Comparison of ENCODE assay signal across 19 cellular contexts in the genomic region with DNA sequence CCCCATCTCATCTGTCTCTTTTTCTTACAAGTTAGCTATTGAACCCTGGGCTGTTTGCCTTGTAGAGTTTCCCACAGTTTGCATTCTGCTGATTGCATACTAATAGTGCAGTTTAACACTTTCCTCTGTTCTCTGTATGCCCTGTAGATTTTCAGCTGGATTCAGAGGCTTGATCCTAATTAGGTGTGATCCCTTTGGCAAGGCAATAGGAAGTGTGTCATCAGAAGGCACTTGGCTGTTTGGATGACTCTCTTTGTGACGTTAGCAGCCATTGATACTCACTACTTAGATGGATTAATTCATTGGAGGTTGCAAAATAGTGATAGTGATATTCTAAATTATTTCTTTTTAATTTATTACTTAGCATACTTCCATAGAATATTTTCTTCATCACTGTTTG. TPM values are rescaled to one million over a fixed set of nuclear protein-coding genes. Genes with fewer than 3 reads are reported as not detected.
DNase-seq lines count a peak whose midpoint lies in the region; ATAC-seq and TF ChIP-seq lines count a peak whose summit lies in the region.
"Had no signal": no experiment of that assay in that cellular context is flagged by ENCODE, and none has a peak within 500 bp of the region (broad histone marks: within the 10 kb centered on the region; RNA-seq: fewer than 3 reads in every experiment).

No MANE protein-coding gene starts in this region.

- no peaks in the 10 kb centered on the region for H3K4me1 ChIP-seq in upper lobe of right lung
- H3K4me1 ChIP-seq: prostate gland had no signal

- H3K4me3 Mint-ChIP-seq in stimulated activated naive CD8-positive, alpha-beta T cell treated with anti-CD3 and anti-CD28 coated beads, Interleukin-15, amount 100 ng/mL, for 72 hours = no peak overlapping the region
- no peak overlapping the region for H3K4me3 Mint-ChIP-seq in Calu3 (ENCODE audit: low read depth, unreplicated experiment)
- H3K4me3 Mint-ChIP-seq: activated CD4-positive, alpha-beta T cell treated with anti-CD3 and anti-CD28 coated beads, Interleukin-2, amount 10 ng/mL, durations not matched to agents 24 days and 14 days had no signal

- no peak for TF ChIP-seq CTCF in upper lobe of right lung (IDR thresholded peaks at IDR 0.05)
- TF ChIP-seq CTCF in Calu3 (IDR thresholded peaks at IDR 0.05; ENCODE audit: unreplicated experiment) = no peak

- H3K36me3 ChIP-seq in upper lobe of right lung = no peaks in the 10 kb centered on the region
- H3K36me3 ChIP-seq: prostate gland had no signal

- no peak for ATAC-seq in upper lobe of right lung
- ATAC-seq in stimulated activated naive CD8-positive, alpha-beta T cell treated with anti-CD3 and anti-CD28 coated beads, Interleukin-15, amount 100 ng/mL, for 72 hours = no peak
- ATAC-seq: K562, left ventricle myocardium superior had no signal

- peak; percentile 71 for DNase-seq in ELR (ENCODE audit: low read depth)
- peak; percentile 48 for DNase-seq in M059J (ENCODE audit: low read depth)
- DNase-seq in cerebellar cortex (ENCODE audit: low spot score) = peak; percentile 34
- DNase-seq in lung microvascular endothelial cell (ENCODE audit: low read depth in 2 of 2) = peak; percentile 23 to 70
- DNase-seq in upper lobe of right lung = no peak
- no peak for DNase-seq in stimulated activated naive CD8-positive, alpha-beta T cell treated with anti-CD3 and anti-CD28 coated beads, Interleukin-15, amount 100 ng/mL, for 72 hours
- no peak for DNase-seq in Calu3
- no peak for DNase-seq in hepatic stellate cell (ENCODE audit: low spot score)
- DNase-seq: activated CD4-positive, alpha-beta T cell treated with anti-CD3 and anti-CD28 coated beads, Interleukin-2, amount 10 ng/mL, durations not matched to agents 24 days and 14 days; activated naive CD4-positive, alpha-beta T cell treated with Interleukin-2 at 50 U/mL for 16 hours; C1 segment of cervical spinal cord; DMS79; foreskin melanocyte; left ventricle myocardium superior; NCI-H1048; SIG-M5 had no signal

- peaks cover 4 to 11% of the 10 kb centered on the region in 2 donors for H3K9me3 Mint-ChIP-seq in stimulated activated naive CD8-positive, alpha-beta T cell treated with anti-CD3 and anti-CD28 coated beads, Interleukin-15, amount 100 ng/mL, for 72 hours
- no peaks in the 10 kb centered on the region for H3K9me3 Mint-ChIP-seq in Calu3 (ENCODE audit: low read depth, unreplicated experiment)

- BruUV-seq in Calu3 (replicated peaks; lab: Mats Ljungman, UMichigan) = no TSS peak

- H3K4me3 ChIP-seq in upper lobe of right lung = no peak overlapping the region
- H3K4me3 ChIP-seq: K562, prostate gland, tibial nerve had no signal

- intact Hi-C loops in upper lobe of right lung (cut with DNase I) = no loop called here
- intact Hi-C loops in Calu3 (cut with micrococcal nuclease; ENCODE audit: unreplicated experiment) = no loop called here

- H3K9me3 ChIP-seq in upper lobe of right lung = no peaks in the 10 kb centered on the region
- H3K9me3 ChIP-seq: prostate gland had no signal

- peaks cover under 1% of the 10 kb centered on the region for H3K36me3 Mint-ChIP-seq in Calu3 (ENCODE audit: insufficient read depth, unreplicated experiment)

- H3K27me3 Mint-ChIP-seq in stimulated activated naive CD8-positive, alpha-beta T cell treated with anti-CD3 and anti-CD28 coated beads, Interleukin-15, amount 100 ng/mL, for 72 hours = no peaks in the 10 kb centered on the region
- no peaks in the 10 kb centered on the region for H3K27me3 Mint-ChIP-seq in Calu3 (ENCODE audit: unreplicated experiment)
- H3K27me3 Mint-ChIP-seq: activated CD4-positive, alpha-beta T cell treated with anti-CD3 and anti-CD28 coated beads, Interleukin-2, amount 10 ng/mL, durations not matched to agents 24 days and 14 days had no signal

- no peak overlapping the region for H3K27ac ChIP-seq in upper lobe of right lung
- H3K27ac ChIP-seq: prostate gland, tibial nerve had no signal

- H3K27me3 ChIP-seq in upper lobe of right lung = no peaks in the 10 kb centered on the region
- H3K27me3 ChIP-seq: tibial nerve had no signal

- CTCF ChIA-PET in Calu3 (lab: Charles Lee) = no interaction called here

- H3K27ac Mint-ChIP-seq in stimulated activated naive CD8-positive, alpha-beta T cell treated with anti-CD3 and anti-CD28 coated beads, Interleukin-15, amount 100 ng/mL, for 72 hours = no peak overlapping the region
- H3K27ac Mint-ChIP-seq in Calu3 (ENCODE audit: unreplicated experiment) = no peak overlapping the region

- H3K4me1 Mint-ChIP-seq in stimulated activated naive CD8-positive, alpha-beta T cell treated with anti-CD3 and anti-CD28 coated beads, Interleukin-15, amount 100 ng/mL, for 72 hours = peaks cover 58% of the 10 kb centered on the region
- peaks cover 24% of the 10 kb centered on the region for H3K4me1 Mint-ChIP-seq in Calu3 (ENCODE audit: low read depth, unreplicated experiment)

RNA-seq across cellular contexts. Expression of a gene that starts 33.6 kb away (rescaled TPM):
- total RNA-seq in M059J (2014; rRNA removed; shearing (Covaris generic)) = 86.5 and 109 TPM in 2 replicates
- 8.3 and 13.5 TPM in 2 replicates for total RNA-seq in lung microvascular endothelial cell
- total RNA-seq in upper lobe of right lung = 31.8 TPM
- total RNA-seq in Calu3 (2022) = 85.7 and 129 TPM in 2 replicates

Comparison
In these comparisons a context has a peak if more than half of its experiments do, and no peak if none do; other contexts are left out.
1. DNase-seq: peak in ELR (single experiment), M059J (single experiment), cerebellar cortex (single experiment) and lung microvascular endothelial cell (2 of 2); none in upper lobe of right lung (single experiment), stimulated activated naive CD8-positive, alpha-beta T cell treated with anti-CD3 and anti-CD28 coated beads, Interleukin-15, amount 100 ng/mL, for 72 hours (0 of 2), Calu3 (single experiment) and hepatic stellate cell (single experiment).